Comparison of ENCODE assay signal across 9 cellular contexts in the genomic region with DNA sequence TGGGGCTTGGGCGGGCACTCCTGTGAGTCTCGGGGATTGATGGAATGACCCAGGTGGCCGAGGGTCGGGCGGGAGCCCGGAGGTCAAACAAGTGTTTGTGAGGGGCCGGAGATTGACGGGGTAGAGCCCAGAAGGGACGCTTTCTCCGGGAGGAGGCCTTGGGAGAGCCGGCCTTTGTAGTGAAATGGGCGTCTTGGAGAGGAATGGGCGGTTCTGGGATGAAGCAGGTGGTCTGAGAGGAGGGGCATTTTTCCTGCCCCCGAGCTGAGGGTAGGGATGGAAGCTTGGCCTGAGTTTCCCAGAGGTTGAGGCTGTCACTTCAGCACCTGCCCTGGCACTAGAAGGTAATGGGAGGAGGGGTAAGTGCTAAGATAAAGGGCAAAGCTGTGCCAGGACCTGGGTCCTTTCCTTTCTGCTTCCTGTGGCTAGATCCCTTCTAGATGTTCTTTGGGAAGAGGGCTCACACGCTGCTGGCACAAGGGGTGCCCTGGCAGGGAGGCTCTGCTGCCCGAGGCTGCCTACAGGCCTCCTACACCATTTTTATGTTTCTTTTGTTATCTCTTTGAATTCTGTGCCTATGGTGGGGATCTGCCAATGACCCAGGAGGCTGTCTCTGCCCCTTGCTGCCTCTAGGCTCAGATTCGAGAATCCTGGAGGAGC. TPM values are rescaled to one million over a fixed set of nuclear protein-coding genes. Genes with fewer than 3 reads are reported as not detected.
DNase-seq lines count a peak whose midpoint lies in the region; ATAC-seq lines count a peak whose summit lies in the region.
"Had no signal": no experiment of that assay in that cellular context is flagged by ENCODE, and none has a peak within 500 bp of the region (broad histone marks: within the 10 kb centered on the region; RNA-seq: fewer than 3 reads in every experiment).

No MANE protein-coding gene starts in this region.

- no peak overlapping the region for H3K27ac Mint-ChIP-seq in activated T-helper 1 cell treated with anti-CD3 and anti-CD28 coated beads, Interleukin-12 subunit alpha, Interleukin-12 subunit beta, Interleukin-2, Interleukin-4 antibody, amounts not matched to agents 30 ng/mL and 10 ng/mL and 1 ng/mL, durations not matched to agents 14 hours and 24 hours and 36 hours
- no peak overlapping the region for H3K27ac Mint-ChIP-seq in stimulated activated effector memory CD8-positive, alpha-beta T cell treated with anti-CD3 and anti-CD28 coated beads, Interleukin-12 subunit alpha, Interleukin-12 subunit beta, amount 100 ng/mL, for 72 hours

- intact Hi-C loops in activated T-helper 1 cell treated with anti-CD3 and anti-CD28 coated beads, Interleukin-12 subunit alpha, Interleukin-12 subunit beta, Interleukin-2, Interleukin-4 antibody, amounts not matched to agents 30 ng/mL and 10 ng/mL and 1 ng/mL, durations not matched to agents 14 hours and 24 hours and 36 hours (cut with micrococcal nuclease), result loop anchor here (5.0 kb wide), 1 partner anchor 55 kb away; a partner anchor contains a TSS

- no peaks in the 10 kb centered on the region for H3K4me1 Mint-ChIP-seq in activated T-helper 1 cell treated with anti-CD3 and anti-CD28 coated beads, Interleukin-12 subunit alpha, Interleukin-12 subunit beta, Interleukin-2, Interleukin-4 antibody, amounts not matched to agents 30 ng/mL and 10 ng/mL and 1 ng/mL, durations not matched to agents 14 hours and 24 hours and 36 hours (ENCODE audit: low read depth)
- peaks cover 27% of the 10 kb centered on the region for H3K4me1 Mint-ChIP-seq in stimulated activated effector memory CD8-positive, alpha-beta T cell treated with anti-CD3 and anti-CD28 coated beads, Interleukin-12 subunit alpha, Interleukin-12 subunit beta, amount 100 ng/mL, for 72 hours

- H3K9me3 ChIP-seq in iPS-18c (ENCODE audit: control insufficient read depth, insufficient read depth, low read length), result no peaks in the 10 kb centered on the region

- H3K4me3 ChIP-seq in iPS-18c (ENCODE audit: insufficient read depth, low read depth, low read length), result peak overlapping the region; percentile 68

- H3K9me3 Mint-ChIP-seq in activated T-helper 1 cell treated with anti-CD3 and anti-CD28 coated beads, Interleukin-12 subunit alpha, Interleukin-12 subunit beta, Interleukin-2, Interleukin-4 antibody, amounts not matched to agents 30 ng/mL and 10 ng/mL and 1 ng/mL, durations not matched to agents 14 hours and 24 hours and 36 hours, result no peaks in the 10 kb centered on the region
- H3K9me3 Mint-ChIP-seq in stimulated activated effector memory CD8-positive, alpha-beta T cell treated with anti-CD3 and anti-CD28 coated beads, Interleukin-12 subunit alpha, Interleukin-12 subunit beta, amount 100 ng/mL, for 72 hours, result no peaks in the 10 kb centered on the region

- ATAC-seq in stimulated activated effector memory CD8-positive, alpha-beta T cell treated with anti-CD3 and anti-CD28 coated beads, Interleukin-12 subunit alpha, Interleukin-12 subunit beta, amount 100 ng/mL, for 72 hours, result no peak
- no peak for ATAC-seq in GM18502 (IDR thresholded peaks at IDR 0.05; ENCODE audit: poor library complexity, unreplicated experiment)

- no peaks in the 10 kb centered on the region for H3K36me3 Mint-ChIP-seq in activated T-helper 1 cell treated with anti-CD3 and anti-CD28 coated beads, Interleukin-12 subunit alpha, Interleukin-12 subunit beta, Interleukin-2, Interleukin-4 antibody, amounts not matched to agents 30 ng/mL and 10 ng/mL and 1 ng/mL, durations not matched to agents 14 hours and 24 hours and 36 hours (ENCODE audit: low read depth)
- no peaks in the 10 kb centered on the region for H3K36me3 Mint-ChIP-seq in stimulated activated effector memory CD8-positive, alpha-beta T cell treated with anti-CD3 and anti-CD28 coated beads, Interleukin-12 subunit alpha, Interleukin-12 subunit beta, amount 100 ng/mL, for 72 hours

- H3K27me3 Mint-ChIP-seq in activated T-helper 1 cell treated with anti-CD3 and anti-CD28 coated beads, Interleukin-12 subunit alpha, Interleukin-12 subunit beta, Interleukin-2, Interleukin-4 antibody, amounts not matched to agents 30 ng/mL and 10 ng/mL and 1 ng/mL, durations not matched to agents 14 hours and 24 hours and 36 hours (ENCODE audit: insufficient read depth), result peaks cover 52% of the 10 kb centered on the region

- peak overlapping the region; percentile 66 for H3K4me3 Mint-ChIP-seq in activated T-helper 1 cell treated with anti-CD3 and anti-CD28 coated beads, Interleukin-12 subunit alpha, Interleukin-12 subunit beta, Interleukin-2, Interleukin-4 antibody, amounts not matched to agents 30 ng/mL and 10 ng/mL and 1 ng/mL, durations not matched to agents 14 hours and 24 hours and 36 hours
- H3K4me3 Mint-ChIP-seq in stimulated activated effector memory CD8-positive, alpha-beta T cell treated with anti-CD3 and anti-CD28 coated beads, Interleukin-12 subunit alpha, Interleukin-12 subunit beta, amount 100 ng/mL, for 72 hours, result peak overlapping the region; percentile 58

- DNase-seq in NCI-H748 (lab: John Stamatoyannopoulos, UW; ENCODE audit: unreplicated experiment) (peak; percentile 8), NCI-H748 treated with DMSO at 0.1 percent for 48 hours (lab: John Stamatoyannopoulos, UW) (no peak), NCI-H524 (lab: John Stamatoyannopoulos, UW) (no peak), H4 (ENCODE audit: low spot score) (no peak)
- no peak for DNase-seq in activated T-helper 1 cell treated with anti-CD3 and anti-CD28 coated beads, Interleukin-12 subunit alpha, Interleukin-12 subunit beta, Interleukin-2, Interleukin-4 antibody, amounts not matched to agents 30 ng/mL and 10 ng/mL and 1 ng/mL, durations not matched to agents 14 hours and 24 hours and 36 hours (ENCODE audit: low spot score)
- DNase-seq in stimulated activated effector memory CD8-positive, alpha-beta T cell treated with anti-CD3 and anti-CD28 coated beads, Interleukin-12 subunit alpha, Interleukin-12 subunit beta, amount 100 ng/mL, for 72 hours (ENCODE audit: low spot score in 2 of 2), result no peak
- DNase-seq: NCI-H1694 had no signal

RNA-seq across cellular contexts. Expression of a gene that starts 56.1 kb away (rescaled TPM):
- total RNA-seq in activated T-helper 1 cell treated with anti-CD3 and anti-CD28 coated beads, Interleukin-12 subunit alpha, Interleukin-12 subunit beta, Interleukin-2, Interleukin-4 antibody, amounts not matched to agents 30 ng/mL and 10 ng/mL and 1 ng/mL, durations not matched to agents 14 hours and 24 hours and 36 hours, result 143 and 150 TPM in 2 replicates
- 850 and 1,035 TPM in 2 replicates for total RNA-seq in H4 (2014; rRNA removed; shearing (Covaris generic))
